Comparison of ENCODE assay signal across 20 cellular contexts in the genomic region with DNA sequence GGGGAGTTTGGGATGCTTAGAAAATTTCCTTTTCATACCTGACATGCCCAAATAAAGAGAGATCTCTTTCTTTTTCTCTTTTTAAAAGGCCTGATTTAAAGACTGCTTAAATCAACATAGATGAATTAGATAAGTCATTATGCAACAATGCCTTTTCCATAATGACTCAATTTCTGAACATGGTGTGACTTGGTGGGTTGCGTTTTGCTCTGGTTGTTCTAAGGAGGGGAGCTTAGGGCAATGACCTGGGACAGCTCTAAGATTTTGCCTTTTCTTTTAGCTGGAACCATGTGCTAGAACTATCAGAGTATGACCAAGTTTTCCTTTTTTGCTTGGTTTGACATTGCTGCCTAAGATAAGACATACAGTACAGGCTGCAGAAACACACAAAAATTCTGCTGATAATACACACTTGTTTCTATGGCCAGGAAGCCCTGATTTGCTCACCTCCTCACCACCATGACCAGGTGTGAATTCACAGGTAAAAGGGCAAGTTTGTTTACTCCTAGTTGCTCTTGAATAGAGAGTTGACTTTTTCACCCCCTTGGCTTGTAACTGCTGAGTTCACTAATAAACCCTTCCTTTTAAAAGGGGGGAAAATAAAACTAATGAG. TPM values are rescaled to one million over a fixed set of nuclear protein-coding genes. Genes with fewer than 3 reads are reported as not detected.
DNase-seq lines count a peak whose midpoint lies in the region; ATAC-seq and TF ChIP-seq lines count a peak whose summit lies in the region.
"Had no signal": no experiment of that assay in that cellular context is flagged by ENCODE, and none has a peak within 500 bp of the region (broad histone marks: within the 10 kb centered on the region; RNA-seq: fewer than 3 reads in every experiment).

No MANE protein-coding gene starts in this region.

- no peak overlapping the region for H3K56ac ChIP-seq in IMR-90 (ENCODE audit: extremely low read depth, insufficient read depth, low read length)

- no peaks in the 10 kb centered on the region for H3K79me1 ChIP-seq in IMR-90 (ENCODE audit: low read depth in 1 of 2, low read length in 2 of 2)

- no peak overlapping the region for H4K5ac ChIP-seq in IMR-90 (ENCODE audit: low read depth, low read length)

- no peak overlapping the region for H3K9ac ChIP-seq in IMR-90 (ENCODE audit: low read depth, low read length)
- H3K9ac ChIP-seq: BLaER1 had no signal

- H3K14ac ChIP-seq in IMR-90 (replicated peaks; ENCODE audit: low read depth, low read length): no peak overlapping the region

- H3K4me2 ChIP-seq in IMR-90 (ENCODE audit: low read depth, low read length): no peak overlapping the region
- H3K4me2 ChIP-seq: BLaER1 had no signal

- no peak overlapping the region for H4K91ac ChIP-seq in IMR-90 (ENCODE audit: insufficient read depth, low read depth, low read length)

- no peak for TF ChIP-seq RAD21 in IMR-90 (IDR thresholded peaks at IDR 0.05; ENCODE audit: low read length)

- no peak overlapping the region for H2AK9ac ChIP-seq in IMR-90 (replicated peaks; ENCODE audit: low read depth, low read length, poor library complexity)

- in situ Hi-C loops in IMR-90 (cut with MboI; ENCODE audit: low sequenced_read_pairs): loop anchor here (5.0 kb wide), 1 partner anchor 104 kb away; a partner anchor contains a TSS

- H2AFZ ChIP-seq in IMR-90 (replicated peaks; ENCODE audit: low read length, poor library complexity): no peak overlapping the region

- no peaks in the 10 kb centered on the region for H4K20me1 ChIP-seq in IMR-90 (ENCODE audit: insufficient read depth, low read length)
- H4K20me1 ChIP-seq: BLaER1 had no signal

- peak; percentile 48 for DNase-seq in activated CD4-positive, alpha-beta T cell treated with anti-CD3 and anti-CD28 coated beads for 36 hours
- no peak for DNase-seq in activated CD4-positive, alpha-beta T cell treated with anti-CD3 and anti-CD28 coated beads for 1 hour
- DNase-seq in IMR-90: no peak
- DNase-seq in activated T-helper 2 cell treated with anti-CD3 and anti-CD28 coated beads, Interferon-gamma antibody, Interleukin-2, Interleukin-4, amounts not matched to agents 10 μg/mL and 5 μg/mL and 100 μg/mL, durations not matched to agents 14 hours and 24 hours and 36 hours (ENCODE audit: low spot score): no peak
- peak; percentile 36 for DNase-seq in iris pigment epithelial cell (ENCODE audit: low read depth)
- no peak for DNase-seq in HK-2 (ENCODE audit: unreplicated experiment)
- DNase-seq in lower leg skin (ENCODE audit: low spot score in 2 of 2): no peak
- DNase-seq: dorsolateral prefrontal cortex; NCI-H1417; NCI-H524; psoas muscle; small intestine; stimulated activated CD4-positive, alpha-beta T cell treated with anti-CD3 and anti-CD28 coated beads, Interleukin-4, amount 100 ng/mL, for 4 hours; uterus had no signal

- peak overlapping the region; percentile 32 for H3K27ac Mint-ChIP-seq in activated CD4-positive, alpha-beta T cell treated with anti-CD3 and anti-CD28 coated beads for 36 hours
- peak overlapping the region; percentile 51 for H3K27ac Mint-ChIP-seq in activated T-helper 2 cell treated with anti-CD3 and anti-CD28 coated beads, Interferon-gamma antibody, Interleukin-2, Interleukin-4, amounts not matched to agents 10 μg/mL and 5 μg/mL and 100 μg/mL, durations not matched to agents 14 hours and 24 hours and 36 hours

- no peak overlapping the region for H3K18ac ChIP-seq in IMR-90 (ENCODE audit: low read depth, low read length)

- no peaks in the 10 kb centered on the region for H3K36me3 ChIP-seq in IMR-90 (ENCODE audit: control insufficient read depth, insufficient read depth, low read length)
- H3K36me3 ChIP-seq: BLaER1, cardiac muscle cell, uterus had no signal

- H3K9me3 Mint-ChIP-seq in activated CD4-positive, alpha-beta T cell treated with anti-CD3 and anti-CD28 coated beads for 36 hours (ENCODE audit: low read depth): no peaks in the 10 kb centered on the region
- peaks cover 7% of the 10 kb centered on the region for H3K9me3 Mint-ChIP-seq in activated T-helper 2 cell treated with anti-CD3 and anti-CD28 coated beads, Interferon-gamma antibody, Interleukin-2, Interleukin-4, amounts not matched to agents 10 μg/mL and 5 μg/mL and 100 μg/mL, durations not matched to agents 14 hours and 24 hours and 36 hours

- H2AK5ac ChIP-seq in IMR-90 (ENCODE audit: low read depth, low read length): peak overlapping the region; percentile 20; the same call in 1 of the 2 replicates

- H2BK5ac ChIP-seq in IMR-90 (ENCODE audit: low read depth, low read length, poor library complexity, severe bottlenecking): no peak overlapping the region

- H3K4ac ChIP-seq in IMR-90 (ENCODE audit: low read depth, low read length): no peak overlapping the region

- peaks cover 9% of the 10 kb centered on the region for H3K9me1 ChIP-seq in IMR-90 (ENCODE audit: insufficient read depth, low read length)

- no peak overlapping the region for H2BK120ac ChIP-seq in IMR-90 (ENCODE audit: low read depth, low read length)

- no CpG with 5 or more reads among the region's 1 CpG for WGBS in IMR-90 (ENCODE audit: extremely low coverage in 2 of 2, insufficient read length in 1 of 2), 2 experiments
- 69 to 73% methylated on average over 1 of the region's 1 CpG for WGBS in lower leg skin, 2 donors

- H4K8ac ChIP-seq in IMR-90 (ENCODE audit: low read depth in 2 of 2, low read length in 2 of 2): no peak overlapping the region

- H2BK20ac ChIP-seq in IMR-90 (ENCODE audit: low read depth, low read length): 0 out of 2 replicates have a peak overlapping the region, but pooled peaks have one; percentile 34

- peaks cover 4% of the 10 kb centered on the region for H3K4me1 ChIP-seq in IMR-90 (ENCODE audit: control insufficient read depth, insufficient read depth, low read length)
- H3K4me1 ChIP-seq: uterus had no signal

- peaks cover 58% of the 10 kb centered on the region for H3K4me1 Mint-ChIP-seq in activated CD4-positive, alpha-beta T cell treated with anti-CD3 and anti-CD28 coated beads for 36 hours
- H3K4me1 Mint-ChIP-seq in activated T-helper 2 cell treated with anti-CD3 and anti-CD28 coated beads, Interferon-gamma antibody, Interleukin-2, Interleukin-4, amounts not matched to agents 10 μg/mL and 5 μg/mL and 100 μg/mL, durations not matched to agents 14 hours and 24 hours and 36 hours (ENCODE audit: low read depth): peaks cover 58% of the 10 kb centered on the region

- TF ChIP-seq POLR2A in IMR-90 (IDR thresholded peaks at IDR 0.05; ENCODE audit: low read depth, low read length) (no peak), lower leg skin (IDR thresholded peaks at IDR 0.05) (no peak)

- POLR2A ChIA-PET in activated CD4-positive, alpha-beta T cell treated with anti-CD3 and anti-CD28 coated beads for 36 hours (lab: Charles Lee): no interaction called here
- POLR2A ChIA-PET in IMR-90 (lab: Charles Lee; ENCODE audit: unreplicated experiment): no interaction called here

- H3K4me3 ChIP-seq in IMR-90 (ENCODE audit: insufficient read depth, low read depth, low read length): no peak overlapping the region
- H3K4me3 ChIP-seq in lower leg skin (ENCODE audit: low read depth, poor library complexity, severe bottlenecking): no peak overlapping the region
- H3K4me3 ChIP-seq: BLaER1, cardiac muscle cell, dorsolateral prefrontal cortex, psoas muscle, uterus had no signal

- intact Hi-C loops in activated CD4-positive, alpha-beta T cell treated with anti-CD3 and anti-CD28 coated beads for 36 hours (cut with DNase I, micrococcal nuclease): loop anchor here (1.0 to 10.0 kb wide), 4 partner anchors 104 to 518 kb away; no protein-coding TSS in a partner anchor
- intact Hi-C loops in IMR-90 (cut with micrococcal nuclease) (loop anchor here (1.0 kb wide), 1 partner anchor 102 kb away; a partner anchor contains a TSS), lower leg skin (cut with DNase I; ENCODE audit: low total_unique reads) (loop anchor here (10.0 kb wide), 1 partner anchor 102 kb away; a partner anchor contains a TSS)
- intact Hi-C loops in activated T-helper 2 cell treated with anti-CD3 and anti-CD28 coated beads, Interferon-gamma antibody, Interleukin-2, Interleukin-4, amounts not matched to agents 10 μg/mL and 5 μg/mL and 100 μg/mL, durations not matched to agents 14 hours and 24 hours and 36 hours (cut with micrococcal nuclease): loop anchor here (1.0 to 2.0 kb wide), 2 partner anchors 102 to 190 kb away; a partner anchor contains a TSS

- no peak overlapping the region for H3K4me3 Mint-ChIP-seq in activated CD4-positive, alpha-beta T cell treated with anti-CD3 and anti-CD28 coated beads for 36 hours
- no peak overlapping the region for H3K4me3 Mint-ChIP-seq in activated T-helper 2 cell treated with anti-CD3 and anti-CD28 coated beads, Interferon-gamma antibody, Interleukin-2, Interleukin-4, amounts not matched to agents 10 μg/mL and 5 μg/mL and 100 μg/mL, durations not matched to agents 14 hours and 24 hours and 36 hours (ENCODE audit: low read depth)

- TF ChIP-seq CTCF in IMR-90 (conservative IDR thresholded peaks at IDR 0.05; ENCODE audit: low read depth, low read length) (no peak), lower leg skin (IDR thresholded peaks at IDR 0.05) (no peak)

- CTCF ChIA-PET in activated CD4-positive, alpha-beta T cell treated with anti-CD3 and anti-CD28 coated beads for 36 hours (lab: Charles Lee): interaction anchor here (0.6 to 2.3 kb wide), 12 partner anchors 12 to 369 kb away, joined by 3 to 13 read pairs (median 4); no protein-coding TSS in a partner anchor
- CTCF ChIA-PET in IMR-90 (lab: Yijun Ruan, JAX): interaction anchor here (1.2 kb wide), 1 partner anchor 42 kb away, joined by 3 read pairs; no protein-coding TSS in a partner anchor

- H3K27ac ChIP-seq in IMR-90 (ENCODE audit: insufficient read depth, low read length): no peak overlapping the region
- H3K27ac ChIP-seq: BLaER1, cardiac muscle cell, dorsolateral prefrontal cortex, psoas muscle, uterus had no signal

- peaks cover 2% of the 10 kb centered on the region; the same call in 1 of the 2 replicates for H3K27me3 ChIP-seq in IMR-90 (ENCODE audit: control insufficient read depth, insufficient read depth, low read length)
- H3K27me3 ChIP-seq: uterus had no signal

- no TSS peak for BruUV-seq in IMR-90 (replicated peaks; lab: Mats Ljungman, UMichigan)

- no peaks in the 10 kb centered on the region for H3K27me3 Mint-ChIP-seq in activated CD4-positive, alpha-beta T cell treated with anti-CD3 and anti-CD28 coated beads for 36 hours
- peaks cover 5% of the 10 kb centered on the region for H3K27me3 Mint-ChIP-seq in activated T-helper 2 cell treated with anti-CD3 and anti-CD28 coated beads, Interferon-gamma antibody, Interleukin-2, Interleukin-4, amounts not matched to agents 10 μg/mL and 5 μg/mL and 100 μg/mL, durations not matched to agents 14 hours and 24 hours and 36 hours (ENCODE audit: low read depth)

- ATAC-seq in activated CD4-positive, alpha-beta T cell treated with anti-CD3 and anti-CD28 coated beads for 36 hours: peak; percentile 66
- ATAC-seq in IMR-90 (ENCODE audit: low read depth) (no peak), HG03469 (IDR thresholded peaks at IDR 0.05; ENCODE audit: unreplicated experiment) (no peak)
- ATAC-seq: psoas muscle had no signal

- no peaks in the 10 kb centered on the region for H3K36me3 Mint-ChIP-seq in activated CD4-positive, alpha-beta T cell treated with anti-CD3 and anti-CD28 coated beads for 36 hours (ENCODE audit: low read depth)
- H3K36me3 Mint-ChIP-seq in activated T-helper 2 cell treated with anti-CD3 and anti-CD28 coated beads, Interferon-gamma antibody, Interleukin-2, Interleukin-4, amounts not matched to agents 10 μg/mL and 5 μg/mL and 100 μg/mL, durations not matched to agents 14 hours and 24 hours and 36 hours (ENCODE audit: low read depth): no peaks in the 10 kb centered on the region

- dilution Hi-C loops in IMR-90 (cut with HindIII; ENCODE audit: low sequenced_read_pairs, unreplicated experiment): no loop called here

- H2BK15ac ChIP-seq in IMR-90 (ENCODE audit: low read depth, low read length): no peak overlapping the region

- no peaks in the 10 kb centered on the region for H3K9me3 ChIP-seq in IMR-90 (ENCODE audit: control insufficient read depth, insufficient read depth, low read length)
- H3K9me3 ChIP-seq: psoas muscle, uterus had no signal

- H3K23ac ChIP-seq in IMR-90 (ENCODE audit: low read depth, low read length): no peak overlapping the region

RNA-seq across cellular contexts. Expression of a gene that starts 58.1 kb away (rescaled TPM):
- total RNA-seq in activated CD4-positive, alpha-beta T cell treated with anti-CD3 and anti-CD28 coated beads for 36 hours: under 1 TPM; 0.26 to 0.27 TPM
- total RNA-seq in IMR-90 (2012; rRNA removed) (under 0.01 TPM in 2 replicates), lower leg skin (1 to 10 TPM in 3 of 4 donors, under 1 TPM in 1; 0.88 to 5.8 (median 1.9) TPM)
- polyA plus RNA-seq in IMR-90 (2012; rRNA removed): 0.14 TPM in 1 of 2 replicates, not detected in the other
- 0.01 TPM in 1 of 2 replicates, not detected in the other for polyA plus RNA-seq in IMR-90 (2012; cell fraction: cytosol; rRNA removed)
- 0.02 and 0.21 TPM in 2 replicates for polyA plus RNA-seq in IMR-90 (2012; cell fraction: nucleus; rRNA removed; ENCODE audit: low replicate concordance)
- total RNA-seq in activated T-helper 2 cell treated with anti-CD3 and anti-CD28 coated beads, Interferon-gamma antibody, Interleukin-2, Interleukin-4, amounts not matched to agents 10 μg/mL and 5 μg/mL and 100 μg/mL, durations not matched to agents 14 hours and 24 hours and 36 hours: 10.7 and 11.1 TPM in 2 replicates
- total RNA-seq: cardiac muscle cell, frontal cortex, H4 had no signal
- polyA plus RNA-seq: cardiac muscle cell, neural cell had no signal

Comparison
In these comparisons a context has a peak if more than half of its experiments do, and no peak if none do; other contexts are left out.
1. DNase-seq: peak in activated CD4-positive, alpha-beta T cell treated with anti-CD3 and anti-CD28 coated beads for 36 hours (single experiment) and iris pigment epithelial cell (single experiment); none in activated CD4-positive, alpha-beta T cell treated with anti-CD3 and anti-CD28 coated beads for 1 hour (single experiment), IMR-90 (single experiment), activated T-helper 2 cell treated with anti-CD3 and anti-CD28 coated beads, Interferon-gamma antibody, Interleukin-2, Interleukin-4, amounts not matched to agents 10 μg/mL and 5 μg/mL and 100 μg/mL, durations not matched to agents 14 hours and 24 hours and 36 hours (single experiment), HK-2 (single experiment) and lower leg skin (0 of 2).